Comparison of ENCODE assay signal across 9 cellular contexts in the genomic region with DNA sequence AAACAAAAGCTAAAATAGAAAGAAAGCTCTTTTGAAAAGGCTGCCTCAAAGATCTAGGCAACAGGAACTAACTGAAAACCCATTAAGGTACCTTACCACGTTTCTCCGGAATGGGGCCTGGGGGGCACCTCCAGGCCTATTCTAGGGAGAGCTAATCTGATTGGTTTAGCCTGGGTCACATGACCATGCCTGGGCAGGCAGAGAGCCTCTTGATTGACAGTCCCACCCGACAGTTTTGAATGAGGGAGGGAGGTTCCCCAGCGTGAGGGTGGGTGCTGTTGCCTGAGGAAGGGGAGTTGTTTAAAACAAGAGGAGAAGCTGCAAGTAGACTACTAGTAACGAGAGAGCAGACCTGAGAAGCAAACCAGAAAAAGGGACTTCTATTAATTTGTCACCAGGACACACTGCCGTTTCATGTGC.
DNase-seq lines count a peak whose midpoint lies in the region; ATAC-seq, FAIRE-seq and TF ChIP-seq lines count a peak whose summit lies in the region.
"Had no signal": no experiment of that assay in that cellular context is flagged by ENCODE, and none has a peak within 500 bp of the region (broad histone marks: within the 10 kb centered on the region; RNA-seq: fewer than 3 reads in every experiment).

No MANE protein-coding gene starts in this region.

- no peaks in the 10 kb centered on the region for H3K27me3 ChIP-seq in RWPE2 (ENCODE audit: insufficient read depth, poor library complexity, severe bottlenecking)
- H3K27me3 ChIP-seq in HepG2 (ENCODE audit: control insufficient read depth in 1 of 2, insufficient read depth in 2 of 2, low read length in 2 of 2), result peaks cover 5 to 19% of the 10 kb centered on the region in 2 experiments; a peak in 4 of 5 replicates

- 3% methylated on average over 6 of the region's 6 CpGs for WGBS in HepG2 (ENCODE audit: low lambda C conversion rate)

- no peak overlapping the region for H3K9ac ChIP-seq in HepG2 (ENCODE audit: insufficient read depth, low read depth, low read length)

- H3K4me1 ChIP-seq in RWPE2 (ENCODE audit: insufficient read depth, poor library complexity, severe bottlenecking) (no peaks in the 10 kb centered on the region), HepG2 (ENCODE audit: insufficient read depth, low read length) (peaks cover 8% of the 10 kb centered on the region)

- H3K4me2 ChIP-seq in HepG2 (ENCODE audit: low read depth, low read length), result peak overlapping the region; percentile 37

- FAIRE-seq in GM19239 (lab: Jason Lieb, UNC), result no peak
- FAIRE-seq in HepG2 (lab: Jason Lieb, UNC), result no peak

- no peaks in the 10 kb centered on the region for H3K36me3 ChIP-seq in RWPE2 (ENCODE audit: low read depth)
- no peaks in the 10 kb centered on the region for H3K36me3 ChIP-seq in HepG2 (replicated peaks in 1 of 2; ENCODE audit: control insufficient read depth in 1 of 2, insufficient read depth in 2 of 2, low read length in 2 of 2)

- in situ Hi-C loops in HepG2 (cut with HindIII; ENCODE audit: extremely low pct_ligation_motif_present, low pct_unique_long_range_greater_than_20kb), result no loop called here

- peak; percentile 72 for DNase-seq in D341Med (ENCODE audit: low spot score)
- DNase-seq in GM19239 (ENCODE audit: insufficient read length, low spot score), result peak; percentile 55
- no peak for DNase-seq in RWPE2 (ENCODE audit: low spot score)
- DNase-seq in HepG2 (ENCODE audit: low spot score), result peak; percentile 50
- no peak for DNase-seq in KG1 (lab: John Stamatoyannopoulos, UW)
- DNase-seq: foreskin fibroblast had no signal

- no peaks in the 10 kb centered on the region for H4K20me1 ChIP-seq in HepG2 (ENCODE audit: insufficient read depth, low read length)

- POLR2A ChIA-PET in HepG2 (lab: Yijun Ruan, JAX), result no interaction called here

- intact Hi-C loops in HepG2 (cut with micrococcal nuclease; ENCODE audit: unreplicated experiment), result no loop called here

- TF ChIP-seq RAD21 in HepG2 (CRISPR knock-in tag; IDR thresholded peaks at IDR 0.05), result no peak

- no peak for TF ChIP-seq POLR2A in HepG2 (IDR thresholded peaks at IDR 0.05; ENCODE audit: insufficient read depth in 1 of 2, low read depth in 2 of 2, low read length in 2 of 2)

- no peak overlapping the region for H2AFZ ChIP-seq in HepG2 (ENCODE audit: low read length)

- no peaks in the 10 kb centered on the region for H3K79me2 ChIP-seq in HepG2 (ENCODE audit: insufficient read depth, low read length)

- ATAC-seq in RWPE2 (ENCODE audit: low read depth) (peak; percentile 47; the same call in 1 of the 3 replicates), HepG2 (peak; percentile 61), GM18873 (IDR thresholded peaks at IDR 0.05; ENCODE audit: low FRiP score, unreplicated experiment) (no peak), GM19467 (IDR thresholded peaks at IDR 0.05; ENCODE audit: unreplicated experiment) (no peak), GM19023 (IDR thresholded peaks at IDR 0.05; ENCODE audit: unreplicated experiment) (no peak)

- H3K27ac ChIP-seq in RWPE2 (ENCODE audit: poor library complexity, severe bottlenecking) (no peak overlapping the region), HepG2 (ENCODE audit: extremely low read length, insufficient read depth, low read length) (no peak overlapping the region)

- CTCF ChIA-PET in HepG2 (lab: Yijun Ruan, JAX; ENCODE audit: low intra/inter-chr PET ratio, low total read pairs), result no interaction called here

- BruUV-seq in HepG2 (replicated peaks; lab: Mats Ljungman, UMichigan), result no TSS peak

- no peaks in the 10 kb centered on the region for H3K9me3 ChIP-seq in RWPE2 (ENCODE audit: severe bottlenecking)
- no peaks in the 10 kb centered on the region for H3K9me3 ChIP-seq in HepG2 (ENCODE audit: low read length)

- H3K4me3 ChIP-seq in RWPE2 (ENCODE audit: severe bottlenecking) (no peak overlapping the region), HepG2 (replicated peaks in 1 of 3; ENCODE audit: insufficient read depth in 1 of 3, low read depth in 2 of 3, low read length in 3 of 3) (no peak overlapping the region)

- TF ChIP-seq EP300 in HepG2 (IDR thresholded peaks at IDR 0.05; ENCODE audit: low read depth in 2 of 2, low read length in 2 of 2), result no peak
- no peak for TF ChIP-seq EP300 in HepG2 (CRISPR knock-in tag; IDR thresholded peaks at IDR 0.05; ENCODE audit: borderline replicate concordance)

- TF ChIP-seq CTCF in RWPE2 (IDR thresholded peaks at IDR 0.05; ENCODE audit: poor library complexity, severe bottlenecking) (no peak), HepG2 (CRISPR knock-in tag; IDR thresholded peaks at IDR 0.05) (no peak)

TF ChIP-seq in HepG2, 621 proteins besides CTCF, POLR2A, EP300 and RAD21 (continues in another document):
- TF ChIP-seq POLR2G (IDR thresholded peaks at IDR 0.05; ENCODE audit: low read depth, low read length) (no peak), MED8 (CRISPR knock-in tag; IDR thresholded peaks at IDR 0.05; ENCODE audit: insufficient replicate concordance) (no peak), NAIF1 (CRISPR knock-in tag; IDR thresholded peaks at IDR 0.05; ENCODE audit: borderline replicate concordance) (no peak), FOXA3 (CRISPR knock-in tag; IDR thresholded peaks at IDR 0.05) (no peak), SRSF4 (IDR thresholded peaks at IDR 0.05; ENCODE audit: low read depth, low read length, poor library complexity, severe bottlenecking) (no peak), ETV6 (CRISPR knock-in tag; conservative IDR thresholded peaks at IDR 0.05) (no peak), ZNF768 (CRISPR knock-in tag; IDR thresholded peaks at IDR 0.05) (no peak), ZNF891 (CRISPR knock-in tag; IDR thresholded peaks at IDR 0.05) (no peak), HIVEP1 (CRISPR knock-in tag; IDR thresholded peaks at IDR 0.05) (no peak), ZFP1 (CRISPR knock-in tag; IDR thresholded peaks at IDR 0.05) (no peak), HNF4A (CRISPR knock-in tag; IDR thresholded peaks at IDR 0.05) (no peak), ZNF264 (CRISPR knock-in tag; IDR thresholded peaks at IDR 0.05) (0 out of 2 replicates have a peak, but pooled peaks have one; percentile 32), GATAD1 (CRISPR knock-in tag; IDR thresholded peaks at IDR 0.05) (no peak), ZNF543 (CRISPR knock-in tag; IDR thresholded peaks at IDR 0.05) (no peak), FOXP1 (IDR thresholded peaks at IDR 0.05) (no peak), FOXP1 (CRISPR knock-in tag; IDR thresholded peaks at IDR 0.05) (no peak)
- TF ChIP-seq, protein P1, sequence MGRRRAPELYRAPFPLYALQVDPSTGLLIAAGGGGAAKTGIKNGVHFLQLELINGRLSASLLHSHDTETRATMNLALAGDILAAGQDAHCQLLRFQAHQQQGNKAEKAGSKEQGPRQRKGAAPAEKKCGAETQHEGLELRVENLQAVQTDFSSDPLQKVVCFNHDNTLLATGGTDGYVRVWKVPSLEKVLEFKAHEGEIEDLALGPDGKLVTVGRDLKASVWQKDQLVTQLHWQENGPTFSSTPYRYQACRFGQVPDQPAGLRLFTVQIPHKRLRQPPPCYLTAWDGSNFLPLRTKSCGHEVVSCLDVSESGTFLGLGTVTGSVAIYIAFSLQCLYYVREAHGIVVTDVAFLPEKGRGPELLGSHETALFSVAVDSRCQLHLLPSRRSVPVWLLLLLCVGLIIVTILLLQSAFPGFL (CRISPR knock-in tag; IDR thresholded peaks at IDR 0.05), result no peak
- TF ChIP-seq, protein P2, sequence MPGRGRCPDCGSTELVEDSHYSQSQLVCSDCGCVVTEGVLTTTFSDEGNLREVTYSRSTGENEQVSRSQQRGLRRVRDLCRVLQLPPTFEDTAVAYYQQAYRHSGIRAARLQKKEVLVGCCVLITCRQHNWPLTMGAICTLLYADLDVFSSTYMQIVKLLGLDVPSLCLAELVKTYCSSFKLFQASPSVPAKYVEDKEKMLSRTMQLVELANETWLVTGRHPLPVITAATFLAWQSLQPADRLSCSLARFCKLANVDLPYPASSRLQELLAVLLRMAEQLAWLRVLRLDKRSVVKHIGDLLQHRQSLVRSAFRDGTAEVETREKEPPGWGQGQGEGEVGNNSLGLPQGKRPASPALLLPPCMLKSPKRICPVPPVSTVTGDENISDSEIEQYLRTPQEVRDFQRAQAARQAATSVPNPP (CRISPR knock-in tag; IDR thresholded peaks at IDR 0.05), result no peak
- TF ChIP-seq, protein P3, sequence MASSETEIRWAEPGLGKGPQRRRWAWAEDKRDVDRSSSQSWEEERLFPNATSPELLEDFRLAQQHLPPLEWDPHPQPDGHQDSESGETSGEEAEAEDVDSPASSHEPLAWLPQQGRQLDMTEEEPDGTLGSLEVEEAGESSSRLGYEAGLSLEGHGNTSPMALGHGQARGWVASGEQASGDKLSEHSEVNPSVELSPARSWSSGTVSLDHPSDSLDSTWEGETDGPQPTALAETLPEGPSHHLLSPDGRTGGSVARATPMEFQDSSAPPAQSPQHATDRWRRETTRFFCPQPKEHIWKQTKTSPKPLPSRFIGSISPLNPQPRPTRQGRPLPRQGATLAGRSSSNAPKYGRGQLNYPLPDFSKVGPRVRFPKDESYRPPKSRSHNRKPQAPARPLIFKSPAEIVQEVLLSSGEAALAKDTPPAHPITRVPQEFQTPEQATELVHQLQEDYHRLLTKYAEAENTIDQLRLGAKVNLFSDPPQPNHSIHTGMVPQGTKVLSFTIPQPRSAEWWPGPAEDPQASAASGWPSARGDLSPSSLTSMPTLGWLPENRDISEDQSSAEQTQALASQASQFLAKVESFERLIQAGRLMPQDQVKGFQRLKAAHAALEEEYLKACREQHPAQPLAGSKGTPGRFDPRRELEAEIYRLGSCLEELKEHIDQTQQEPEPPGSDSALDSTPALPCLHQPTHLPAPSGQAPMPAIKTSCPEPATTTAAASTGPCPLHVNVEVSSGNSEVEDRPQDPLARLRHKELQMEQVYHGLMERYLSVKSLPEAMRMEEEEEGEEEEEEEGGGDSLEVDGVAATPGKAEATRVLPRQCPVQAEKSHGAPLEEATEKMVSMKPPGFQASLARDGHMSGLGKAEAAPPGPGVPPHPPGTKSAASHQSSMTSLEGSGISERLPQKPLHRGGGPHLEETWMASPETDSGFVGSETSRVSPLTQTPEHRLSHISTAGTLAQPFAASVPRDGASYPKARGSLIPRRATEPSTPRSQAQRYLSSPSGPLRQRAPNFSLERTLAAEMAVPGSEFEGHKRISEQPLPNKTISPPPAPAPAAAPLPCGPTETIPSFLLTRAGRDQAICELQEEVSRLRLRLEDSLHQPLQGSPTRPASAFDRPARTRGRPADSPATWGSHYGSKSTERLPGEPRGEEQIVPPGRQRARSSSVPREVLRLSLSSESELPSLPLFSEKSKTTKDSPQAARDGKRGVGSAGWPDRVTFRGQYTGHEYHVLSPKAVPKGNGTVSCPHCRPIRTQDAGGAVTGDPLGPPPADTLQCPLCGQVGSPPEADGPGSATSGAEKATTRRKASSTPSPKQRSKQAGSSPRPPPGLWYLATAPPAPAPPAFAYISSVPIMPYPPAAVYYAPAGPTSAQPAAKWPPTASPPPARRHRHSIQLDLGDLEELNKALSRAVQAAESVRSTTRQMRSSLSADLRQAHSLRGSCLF (CRISPR knock-in tag; IDR thresholded peaks at IDR 0.05; ENCODE audit: borderline replicate concordance), result 0 out of 2 replicates have a peak, but pooled peaks have one; percentile 7

Comparison
In these comparisons a context has a peak if more than half of its experiments do, and no peak if none do; other contexts are left out.
1. DNase-seq: peak in D341Med (single experiment), GM19239 (single experiment) and HepG2 (single experiment); none in RWPE2 (single experiment) and KG1 (single experiment).
2. ATAC-seq: peak in RWPE2 (single experiment) and HepG2 (single experiment); none in GM18873 (single experiment), GM19467 (single experiment) and GM19023 (single experiment).